5 cellular contexts compared by ENCODE assay signal in genomic region chr1:191065346-191065745, GRCh38.
"Had no signal": no experiment of that assay in that cellular context is flagged by ENCODE, and none has a peak within 500 bp of the region (broad histone marks: within the 10 kb centered on the region; RNA-seq: fewer than 3 reads in every experiment).

No MANE protein-coding gene starts in this region.

- H3K27ac ChIP-seq: HL-60 had no signal

- DNase-seq: H9, HCEC 1CT had no signal

- H3K4me2 ChIP-seq: GM23338 had no signal

- H3K4me3 ChIP-seq: GM23338 had no signal

- ATAC-seq: GM23338, HepG2 had no signal

- H2AFZ ChIP-seq: GM23338 had no signal
